ENCODE assay signal across 35 cellular contexts in the genomic region with DNA sequence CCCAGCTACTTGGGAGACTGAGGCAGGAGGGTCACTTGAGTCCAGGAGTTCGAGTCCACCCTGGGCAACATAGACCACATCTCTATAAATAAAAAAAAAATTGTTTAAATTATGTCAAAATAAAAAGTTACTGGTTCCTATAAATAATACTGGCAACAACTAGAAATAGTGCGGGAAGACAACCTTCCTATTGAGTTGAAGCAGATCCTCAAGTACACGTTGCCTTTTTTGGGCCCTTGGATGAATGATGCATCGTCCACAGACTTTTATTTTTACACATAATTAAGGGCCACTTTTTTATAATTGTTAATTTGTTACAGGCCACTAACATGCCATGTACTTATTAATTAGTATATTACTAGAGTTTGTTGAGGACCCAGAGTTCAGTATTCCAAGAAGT. TPM values are rescaled to one million over a fixed set of nuclear protein-coding genes. Genes with fewer than 3 reads are reported as not detected.
"Had no signal": no experiment of that assay in that cellular context is flagged by ENCODE, and none has a peak within 500 bp of the region (broad histone marks: within the 10 kb centered on the region; RNA-seq: fewer than 3 reads in every experiment).

No MANE protein-coding gene starts in this region.

- H3K27ac ChIP-seq: adrenal gland, body of pancreas, colonic mucosa, epithelial cell of prostate, esophagus squamous epithelium, gastroesophageal sphincter, WERI-Rb-1 had no signal

- H3K4me1 Mint-ChIP-seq: activated naive CD4-positive, alpha-beta T cell treated with anti-CD3 and anti-CD28 coated beads, Interleukin-2, amount 50 U/mL, for 24 hours; activated naive CD8-positive, alpha-beta T cell treated with anti-CD3 and anti-CD28 coated beads for 36 hours; activated naive CD8-positive, alpha-beta T cell treated with anti-CD3 and anti-CD28 coated beads, Interleukin-2, amount 50 U/mL, for 24 hours; activated T-helper 17 cell treated with anti-CD3 and anti-CD28 coated beads, Interleukin-2, amount 50 U/mL, for 72 hours had no signal

- H3K4me1 ChIP-seq: adrenal gland, body of pancreas, colonic mucosa, gastroesophageal sphincter had no signal

- H3K9me3 Mint-ChIP-seq: activated B cell treated with CpG ODN at 0.5 μM for 24 hours; activated CD8-positive, alpha-beta T cell treated with anti-CD3 and anti-CD28 coated beads for 36 hours; activated naive CD4-positive, alpha-beta T cell treated with anti-CD3 and anti-CD28 coated beads for 36 hours; activated naive CD4-positive, alpha-beta T cell treated with anti-CD3 and anti-CD28 coated beads, Interleukin-2, amount 50 U/mL, for 24 hours; activated naive CD8-positive, alpha-beta T cell treated with anti-CD3 and anti-CD28 coated beads for 36 hours; activated naive CD8-positive, alpha-beta T cell treated with anti-CD3 and anti-CD28 coated beads, Interleukin-2, amount 50 U/mL, for 24 hours; activated T-cell treated with anti-CD3 and anti-CD28 coated beads, Interleukin-2, amount 50 U/mL, for 4 hours; activated T-helper 17 cell treated with anti-CD3 and anti-CD28 coated beads, Interleukin-2, amount 50 U/mL, for 72 hours; T-helper 1 cell treated with Interleukin-12 subunit alpha and Interleukin-12 subunit beta and Interleukin-4 antibody, amounts not matched to agents 30 μg/mL and 1 μg/mL, for 36 hours had no signal

- ATAC-seq: activated CD4-positive, CD25-positive, alpha-beta regulatory T cell treated with anti-CD3 and anti-CD28 coated beads, Interleukin-2, amount 50 U/mL, for 24 hours; activated CD8-positive, alpha-beta T cell treated with anti-CD3 and anti-CD28 coated beads for 36 hours; activated naive CD8-positive, alpha-beta T cell treated with anti-CD3 and anti-CD28 coated beads, Interleukin-2, amount 50 U/mL, for 24 hours; activated T-cell treated with anti-CD3 and anti-CD28 coated beads, Interleukin-2, amount 50 U/mL, for 4 hours; activated T-helper 17 cell treated with anti-CD3 and anti-CD28 coated beads, Interleukin-2, amount 50 U/mL, for 72 hours; body of pancreas; gastroesophageal sphincter; T-cell had no signal

- H3K9me3 ChIP-seq: adrenal gland, body of pancreas, colonic mucosa, esophagus squamous epithelium, gastroesophageal sphincter had no signal

- H3K27ac Mint-ChIP-seq: activated B cell treated with CpG ODN at 0.5 μM for 24 hours; activated CD8-positive, alpha-beta T cell treated with anti-CD3 and anti-CD28 coated beads for 36 hours; activated naive CD4-positive, alpha-beta T cell treated with anti-CD3 and anti-CD28 coated beads for 36 hours; activated naive CD4-positive, alpha-beta T cell treated with anti-CD3 and anti-CD28 coated beads, Interleukin-2, amount 50 U/mL, for 24 hours; activated naive CD8-positive, alpha-beta T cell treated with anti-CD3 and anti-CD28 coated beads for 36 hours; activated T-helper 17 cell treated with anti-CD3 and anti-CD28 coated beads, Interleukin-2, amount 50 U/mL, for 72 hours; T-cell; T-helper 1 cell treated with Interleukin-12 subunit alpha and Interleukin-12 subunit beta and Interleukin-4 antibody, amounts not matched to agents 30 μg/mL and 1 μg/mL, for 36 hours had no signal

- H3K4me3 ChIP-seq: adrenal gland, body of pancreas, colonic mucosa, esophagus squamous epithelium, gastroesophageal sphincter had no signal

- H3K27me3 Mint-ChIP-seq: activated B cell treated with CpG ODN at 0.5 μM for 24 hours; activated CD8-positive, alpha-beta T cell treated with anti-CD3 and anti-CD28 coated beads for 36 hours; activated naive CD4-positive, alpha-beta T cell treated with anti-CD3 and anti-CD28 coated beads, Interleukin-2, amount 50 U/mL, for 24 hours; activated naive CD8-positive, alpha-beta T cell treated with anti-CD3 and anti-CD28 coated beads for 36 hours; activated naive CD8-positive, alpha-beta T cell treated with anti-CD3 and anti-CD28 coated beads, Interleukin-2, amount 50 U/mL, for 24 hours; activated T-helper 17 cell treated with anti-CD3 and anti-CD28 coated beads, Interleukin-2, amount 50 U/mL, for 72 hours; T-cell had no signal

- H3K27me3 ChIP-seq: adrenal gland, body of pancreas, colonic mucosa, esophagus squamous epithelium, gastroesophageal sphincter had no signal

- H3K4me3 Mint-ChIP-seq: activated B cell treated with CpG ODN at 0.5 μM for 24 hours; activated CD8-positive, alpha-beta T cell treated with anti-CD3 and anti-CD28 coated beads for 36 hours; activated naive CD4-positive, alpha-beta T cell treated with anti-CD3 and anti-CD28 coated beads for 36 hours; activated naive CD4-positive, alpha-beta T cell treated with anti-CD3 and anti-CD28 coated beads, Interleukin-2, amount 50 U/mL, for 24 hours; activated naive CD8-positive, alpha-beta T cell treated with anti-CD3 and anti-CD28 coated beads for 36 hours; activated naive CD8-positive, alpha-beta T cell treated with anti-CD3 and anti-CD28 coated beads, Interleukin-2, amount 50 U/mL, for 24 hours; activated T-cell treated with anti-CD3 and anti-CD28 coated beads, Interleukin-2, amount 50 U/mL, for 4 hours; activated T-helper 17 cell treated with anti-CD3 and anti-CD28 coated beads, Interleukin-2, amount 50 U/mL, for 72 hours; T-cell; T-helper 1 cell treated with Interleukin-12 subunit alpha and Interleukin-12 subunit beta and Interleukin-4 antibody, amounts not matched to agents 30 μg/mL and 1 μg/mL, for 36 hours had no signal

- H3K36me3 ChIP-seq: adrenal gland, colonic mucosa, WERI-Rb-1 had no signal

- DNase-seq: activated B cell treated with CpG ODN at 0.5 μM for 24 hours; activated CD4-positive, alpha-beta T cell treated with anti-CD3 and anti-CD28 coated beads for 48 hours; activated CD4-positive, alpha-beta T cell treated with anti-CD3 and anti-CD28 coated beads, Interleukin-2, amount 50 U/mL, for 1 hour; activated CD4-positive, alpha-beta T cell treated with anti-CD3 and anti-CD28 coated beads, Interleukin-2, amount 50 U/mL, for 48 hours; activated CD8-positive, alpha-beta memory T cell treated with anti-CD3 and anti-CD28 coated beads for 24 hours; activated CD8-positive, alpha-beta T cell treated with anti-CD3 and anti-CD28 coated beads for 36 hours; activated effector memory CD4-positive, alpha-beta T cell treated with anti-CD3 and anti-CD28 coated beads, Interleukin-2, amount 50 U/mL, for 16 hours; activated naive CD4-positive, alpha-beta T cell treated with anti-CD3 and anti-CD28 coated beads for 36 hours; activated naive CD8-positive, alpha-beta T cell treated with anti-CD3 and anti-CD28 coated beads for 36 hours; activated naive CD8-positive, alpha-beta T cell treated with anti-CD3 and anti-CD28 coated beads, Interleukin-2, amount 50 U/mL, for 24 hours; activated T-cell treated with anti-CD3 and anti-CD28 coated beads, Interleukin-2, amount 50 U/mL, for 4 hours; adrenal gland; amygdala; aorta; body of pancreas; caudate nucleus; colonic mucosa; effector CD8-positive, alpha-beta T cell; esophagus squamous epithelium; T-cell; T1000; WERI-Rb-1 had no signal

- FAIRE-seq: endometrium, endothelial cell of umbilical vein had no signal

RNA-seq across cellular contexts. Expression of a gene that starts 50.8 kb away (rescaled TPM):
- total RNA-seq: activated B cell treated with CpG ODN at 0.5 μM for 24 hours; activated CD8-positive, alpha-beta T cell treated with anti-CD3 and anti-CD28 coated beads for 36 hours; activated naive CD4-positive, alpha-beta T cell treated with anti-CD3 and anti-CD28 coated beads for 36 hours; activated naive CD8-positive, alpha-beta T cell treated with anti-CD3 and anti-CD28 coated beads for 36 hours; activated T-cell treated with anti-CD3 and anti-CD28 coated beads, Interleukin-2, amount 50 U/mL, for 4 hours; activated T-helper 17 cell treated with anti-CD3 and anti-CD28 coated beads, Interleukin-2, amount 50 U/mL, for 72 hours; aorta; body of pancreas; colonic mucosa; endothelial cell of umbilical vein; esophagus squamous epithelium; fibroblast of lung; fibroblast of villous mesenchyme; gastroesophageal sphincter; glomerular endothelial cell; T-cell; T-helper 2 cell treated with Interferon-gamma antibody and Interleukin-4, amounts not matched to agents 100 ng/mL and 5 ng/mL, for 36 hours had no signal
- polyA plus RNA-seq: adrenal gland, endothelial cell of umbilical vein, esophagus, fibroblast of lung had no signal
